In genomic region chrX:120827213-120827612, GRCh38 we compare ENCODE assay signal across 15 cellular contexts. TPM values are rescaled to one million over a fixed set of nuclear protein-coding genes. Genes with fewer than 3 reads are reported as not detected.
"Had no signal": no experiment of that assay in that cellular context is flagged by ENCODE, and none has a peak within 500 bp of the region (broad histone marks: within the 10 kb centered on the region; RNA-seq: fewer than 3 reads in every experiment).

No MANE protein-coding gene starts in this region.

RNA-seq across cellular contexts. Expression of gene CT47B1, which starts 48.5 kb away (rescaled TPM):
- total RNA-seq: activated B cell treated with CpG ODN at 0.5 μM for 24 hours; activated CD4-positive, alpha-beta memory T cell treated with anti-CD3 and anti-CD28 coated beads for 36 hours; activated CD4-positive, alpha-beta memory T cell treated with anti-CD3 and anti-CD28 coated beads, Interleukin-2, amount 10 ng/mL, durations not matched to agents 7 days and 5 days; activated CD4-positive, alpha-beta T cell treated with anti-CD3 and anti-CD28 coated beads for 36 hours; activated CD4-positive, alpha-beta T cell treated with anti-CD3 and anti-CD28 coated beads, Interleukin-2, amount 10 ng/mL, durations not matched to agents 24 days and 14 days; activated CD4-positive, alpha-beta T cell treated with anti-CD3 and anti-CD28 coated beads, Interleukin-2, amount 10 ng/mL, durations not matched to agents 7 days and 5 days; activated CD8-positive, alpha-beta memory T cell treated with anti-CD3 and anti-CD28 coated beads for 36 hours; activated CD8-positive, alpha-beta memory T cell treated with anti-CD3 and anti-CD28 coated beads, Interleukin-2, amount 10 ng/mL, durations not matched to agents 7 days and 5 days; activated CD8-positive, alpha-beta T cell treated with anti-CD3 and anti-CD28 coated beads for 36 hours; activated CD8-positive, alpha-beta T cell treated with anti-CD3 and anti-CD28 coated beads, Interleukin-2, amount 10 ng/mL, durations not matched to agents 7 days and 5 days; T-cell; T-helper 1 cell treated with Interleukin-12 subunit alpha and Interleukin-12 subunit beta and Interleukin-4 antibody, amounts not matched to agents 30 ng/mL and 1 ng/mL, for 36 hours; T-helper 17 cell; T-helper 2 cell treated with Interferon-gamma antibody and Interleukin-4, amounts not matched to agents 100 ng/mL and 5 ng/mL, for 36 hours; WTC11 had no signal
